Comparison of ENCODE assay signal across 10 cellular contexts in the genomic region with DNA sequence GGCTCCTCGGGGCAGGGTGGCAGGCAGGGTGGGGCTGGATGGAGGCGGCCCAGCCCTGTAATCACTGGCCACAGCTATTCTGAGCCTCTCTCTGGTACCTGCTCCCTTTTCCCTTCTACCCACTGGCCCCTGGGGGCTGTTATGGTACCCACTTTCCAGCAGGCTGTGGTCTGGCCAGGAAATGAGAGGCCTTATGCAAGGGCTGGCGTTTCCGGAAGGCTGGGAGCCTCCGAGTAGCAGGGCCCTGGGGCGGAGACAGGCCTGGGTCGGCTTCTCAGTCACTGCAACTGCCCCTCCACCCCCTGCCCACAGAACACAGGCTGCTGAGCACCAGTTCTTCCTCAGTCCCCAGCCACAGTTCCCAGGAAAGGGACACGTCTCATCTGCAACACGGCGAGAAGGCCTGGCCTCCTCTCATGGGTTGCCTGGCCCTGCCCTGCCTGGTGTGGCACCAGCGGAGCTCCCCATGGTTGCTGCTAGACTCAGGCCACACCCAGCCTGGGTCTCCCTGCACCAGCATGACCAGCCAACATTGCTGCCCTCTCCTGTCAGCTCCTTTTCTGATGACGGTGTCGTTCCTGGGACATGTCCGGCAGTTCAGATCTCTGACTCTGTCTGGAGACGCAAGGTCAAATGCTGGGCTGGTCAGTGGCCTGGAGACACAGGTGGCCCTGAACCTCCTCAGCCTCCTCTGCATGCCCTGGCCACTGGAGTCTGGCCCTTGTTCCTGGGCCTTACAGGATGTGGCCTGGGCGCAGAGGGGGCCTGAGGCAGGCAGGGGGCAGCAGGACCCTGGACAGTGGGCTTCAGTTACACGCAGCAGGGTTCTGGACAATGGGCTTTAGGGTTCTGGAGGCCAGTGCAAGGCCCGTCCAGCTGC. TPM values are rescaled to one million over a fixed set of nuclear protein-coding genes. Genes with fewer than 3 reads are reported as not detected.
DNase-seq lines count a peak whose midpoint lies in the region; ATAC-seq and TF ChIP-seq lines count a peak whose summit lies in the region.
"Had no signal": no experiment of that assay in that cellular context is flagged by ENCODE, and none has a peak within 500 bp of the region (broad histone marks: within the 10 kb centered on the region; RNA-seq: fewer than 3 reads in every experiment).

No MANE protein-coding gene starts in this region.

- peak overlapping the region; percentile 67 for H3K27ac ChIP-seq in adipose tissue (ENCODE audit: low read depth, low read length)
- H3K27ac ChIP-seq in lung (ENCODE audit: low read depth in 1 of 2, low read length in 1 of 2) = peak overlapping the region in 1 of 2 donors; percentile 54
- H3K27ac ChIP-seq in suprapubic skin = no peak overlapping the region

- H3K4me3 Mint-ChIP-seq in activated T-helper 1 cell treated with anti-CD3 and anti-CD28 coated beads, Interleukin-12 subunit alpha, Interleukin-12 subunit beta, Interleukin-2, Interleukin-4 antibody, amounts not matched to agents 30 ng/mL and 10 ng/mL and 1 ng/mL, durations not matched to agents 14 hours and 24 hours and 36 hours = no peak overlapping the region
- H3K4me3 Mint-ChIP-seq: activated naive CD8-positive, alpha-beta T cell had no signal

- ATAC-seq in HG02981 (IDR thresholded peaks at IDR 0.05; ENCODE audit: unreplicated experiment) (peak; percentile 49), lung (ENCODE audit: insufficient read depth, low FRiP score) (peak; percentile 63), GM21367 (IDR thresholded peaks at IDR 0.05; ENCODE audit: unreplicated experiment) (no peak), GM19328 (IDR thresholded peaks at IDR 0.05; ENCODE audit: unreplicated experiment) (no peak)

- H3K27me3 ChIP-seq in BE2C = peaks cover 8% of the 10 kb centered on the region; the same call in 1 of the 2 replicates
- no peaks in the 10 kb centered on the region for H3K27me3 ChIP-seq in lung (ENCODE audit: control insufficient read depth, insufficient read depth)
- H3K27me3 ChIP-seq in suprapubic skin = peaks cover 11% of the 10 kb centered on the region

- DNase-seq in BE2C (no peak), lung (ENCODE audit: low spot score) (peak; percentile 42), suprapubic skin (ENCODE audit: low spot score in 2 of 2) (no peak)
- no peak for DNase-seq in activated T-helper 1 cell treated with anti-CD3 and anti-CD28 coated beads, Interleukin-12 subunit alpha, Interleukin-12 subunit beta, Interleukin-2, Interleukin-4 antibody, amounts not matched to agents 30 ng/mL and 10 ng/mL and 1 ng/mL, durations not matched to agents 14 hours and 24 hours and 36 hours (ENCODE audit: low spot score)
- DNase-seq: occipital lobe had no signal

- peaks cover 17% of the 10 kb centered on the region for H3K27me3 Mint-ChIP-seq in activated T-helper 1 cell treated with anti-CD3 and anti-CD28 coated beads, Interleukin-12 subunit alpha, Interleukin-12 subunit beta, Interleukin-2, Interleukin-4 antibody, amounts not matched to agents 30 ng/mL and 10 ng/mL and 1 ng/mL, durations not matched to agents 14 hours and 24 hours and 36 hours (ENCODE audit: insufficient read depth)

- no peaks in the 10 kb centered on the region for H3K36me3 ChIP-seq in BE2C
- no peaks in the 10 kb centered on the region for H3K36me3 ChIP-seq in lung (ENCODE audit: control insufficient read depth in 2 of 2, insufficient read depth in 2 of 2, low read length in 2 of 2)
- H3K36me3 ChIP-seq in suprapubic skin = no peaks in the 10 kb centered on the region

- no peak overlapping the region for H3K4me3 ChIP-seq in BE2C (ENCODE audit: low read depth, low read length)
- H3K4me3 ChIP-seq in lung = no peak overlapping the region
- no peak overlapping the region for H3K4me3 ChIP-seq in suprapubic skin

- H3K4me1 Mint-ChIP-seq in activated T-helper 1 cell treated with anti-CD3 and anti-CD28 coated beads, Interleukin-12 subunit alpha, Interleukin-12 subunit beta, Interleukin-2, Interleukin-4 antibody, amounts not matched to agents 30 ng/mL and 10 ng/mL and 1 ng/mL, durations not matched to agents 14 hours and 24 hours and 36 hours (ENCODE audit: low read depth) = no peaks in the 10 kb centered on the region

- TF ChIP-seq CTCF in BE2C (IDR thresholded peaks at IDR 0.05; ENCODE audit: low read depth, low read length) = peak; percentile 10; the same call in 1 of the 2 replicates
- TF ChIP-seq CTCF in lung (IDR thresholded peaks at IDR 0.05; ENCODE audit: control extremely low read depth, extremely low read depth) = no peak
- TF ChIP-seq CTCF in suprapubic skin (IDR thresholded peaks at IDR 0.05) = no peak

- WGBS in adipose tissue, 3 donors = 59 to 85% (median 62%) methylated on average over 18 of the region's 18 CpGs
- WGBS in lung, 2 donors = 41 to 69% methylated on average over 18 of the region's 18 CpGs
- 80% methylated on average over 1 of the region's 18 CpGs for WGBS in suprapubic skin

- no peaks in the 10 kb centered on the region for H3K9me3 ChIP-seq in BE2C
- H3K9me3 ChIP-seq in lung (ENCODE audit: control insufficient read depth in 2 of 2, insufficient read depth in 1 of 2, low read length in 1 of 2) = no peaks in the 10 kb centered on the region
- H3K9me3 ChIP-seq in suprapubic skin = no peaks in the 10 kb centered on the region

- TF ChIP-seq POLR2A in suprapubic skin (IDR thresholded peaks at IDR 0.05) = no peak

- intact Hi-C loops in activated T-helper 1 cell treated with anti-CD3 and anti-CD28 coated beads, Interleukin-12 subunit alpha, Interleukin-12 subunit beta, Interleukin-2, Interleukin-4 antibody, amounts not matched to agents 30 ng/mL and 10 ng/mL and 1 ng/mL, durations not matched to agents 14 hours and 24 hours and 36 hours (cut with micrococcal nuclease) = no loop called here

- no peak for TF ChIP-seq EP300 in suprapubic skin (IDR thresholded peaks at IDR 0.05)

- H3K4me1 ChIP-seq in BE2C = no peaks in the 10 kb centered on the region
- H3K4me1 ChIP-seq in lung (ENCODE audit: control insufficient read depth in 2 of 2, insufficient read depth in 2 of 2, low read length in 2 of 2) = peaks cover 0 to 4% of the 10 kb centered on the region in 2 donors
- no peaks in the 10 kb centered on the region for H3K4me1 ChIP-seq in suprapubic skin

- H3K9me3 Mint-ChIP-seq in activated T-helper 1 cell treated with anti-CD3 and anti-CD28 coated beads, Interleukin-12 subunit alpha, Interleukin-12 subunit beta, Interleukin-2, Interleukin-4 antibody, amounts not matched to agents 30 ng/mL and 10 ng/mL and 1 ng/mL, durations not matched to agents 14 hours and 24 hours and 36 hours = no peaks in the 10 kb centered on the region

- H3K36me3 Mint-ChIP-seq in activated T-helper 1 cell treated with anti-CD3 and anti-CD28 coated beads, Interleukin-12 subunit alpha, Interleukin-12 subunit beta, Interleukin-2, Interleukin-4 antibody, amounts not matched to agents 30 ng/mL and 10 ng/mL and 1 ng/mL, durations not matched to agents 14 hours and 24 hours and 36 hours (ENCODE audit: low read depth) = no peaks in the 10 kb centered on the region
- H3K36me3 Mint-ChIP-seq: activated naive CD8-positive, alpha-beta T cell had no signal

- no peak overlapping the region for H3K27ac Mint-ChIP-seq in activated T-helper 1 cell treated with anti-CD3 and anti-CD28 coated beads, Interleukin-12 subunit alpha, Interleukin-12 subunit beta, Interleukin-2, Interleukin-4 antibody, amounts not matched to agents 30 ng/mL and 10 ng/mL and 1 ng/mL, durations not matched to agents 14 hours and 24 hours and 36 hours
- H3K27ac Mint-ChIP-seq: activated naive CD8-positive, alpha-beta T cell had no signal

RNA-seq across cellular contexts. Expression of gene CHST13, which starts 6.5 kb away (rescaled TPM):
- not detected for polyA plus RNA-seq in BE2C (2012; ENCODE audit: insufficient read depth, insufficient read length, low read depth)
- polyA plus RNA-seq in adipose tissue = under 1 TPM; 0.03 to 0.94 (median 0.67) TPM
- total RNA-seq in lung = 1 to 10 TPM in 1 of 2 donors, under 1 TPM in 1; 0.74 to 2.7 TPM
- polyA plus RNA-seq in lung = 1 to 10 TPM in 1 of 2 donors, under 1 TPM in 1; 0.51 to 3.6 TPM
- total RNA-seq in suprapubic skin = not detected
- not detected in 2 replicates for total RNA-seq in activated T-helper 1 cell treated with anti-CD3 and anti-CD28 coated beads, Interleukin-12 subunit alpha, Interleukin-12 subunit beta, Interleukin-2, Interleukin-4 antibody, amounts not matched to agents 30 ng/mL and 10 ng/mL and 1 ng/mL, durations not matched to agents 14 hours and 24 hours and 36 hours
- total RNA-seq: occipital lobe had no signal

RNA-seq across cellular contexts. Expression of gene UROC1, which starts 12.8 kb away (rescaled TPM):
- not detected for polyA plus RNA-seq in BE2C (2012; ENCODE audit: insufficient read depth, insufficient read length, low read depth)
- polyA plus RNA-seq in adipose tissue (not detected), lung (under 1 TPM; 0.01 to 0.08 TPM)
- total RNA-seq in lung (under 1 TPM; 0.09 to 0.21 TPM), suprapubic skin (not detected)
- total RNA-seq in activated T-helper 1 cell treated with anti-CD3 and anti-CD28 coated beads, Interleukin-12 subunit alpha, Interleukin-12 subunit beta, Interleukin-2, Interleukin-4 antibody, amounts not matched to agents 30 ng/mL and 10 ng/mL and 1 ng/mL, durations not matched to agents 14 hours and 24 hours and 36 hours = not detected in 2 replicates
- total RNA-seq: occipital lobe had no signal

RNA-seq across cellular contexts. Expression of gene C3orf22, which starts 28.3 kb away (rescaled TPM):
- polyA plus RNA-seq in BE2C (2012; ENCODE audit: insufficient read depth, insufficient read length, low read depth) = not detected
- not detected for polyA plus RNA-seq in adipose tissue
- under 1 TPM in 1 of 2 donors, not detected in 1; 0.28 TPM for total RNA-seq in lung
- polyA plus RNA-seq in lung = not detected
- not detected for total RNA-seq in suprapubic skin
- total RNA-seq in activated T-helper 1 cell treated with anti-CD3 and anti-CD28 coated beads, Interleukin-12 subunit alpha, Interleukin-12 subunit beta, Interleukin-2, Interleukin-4 antibody, amounts not matched to agents 30 ng/mL and 10 ng/mL and 1 ng/mL, durations not matched to agents 14 hours and 24 hours and 36 hours = not detected in 2 replicates
- total RNA-seq: occipital lobe had no signal

RNA-seq across cellular contexts. Expression of gene ZXDC, which starts 54.7 kb away (rescaled TPM):
- 27.0 TPM for polyA plus RNA-seq in BE2C (2012; ENCODE audit: insufficient read depth, insufficient read length, low read depth)
- 10 to 100 TPM in 2 of 3 donors, 1 to 10 TPM in 1; 9.8 to 14.1 (median 13.5) TPM for polyA plus RNA-seq in adipose tissue
- 10 to 100 TPM; 44.5 to 49.5 TPM for total RNA-seq in lung
- polyA plus RNA-seq in lung = 10 to 100 TPM; 12.9 to 15.2 TPM
- total RNA-seq in suprapubic skin = 10 to 100 TPM; 40.5 to 97.5 (median 61.2) TPM
- 29.2 and 29.4 TPM in 2 replicates for total RNA-seq in activated T-helper 1 cell treated with anti-CD3 and anti-CD28 coated beads, Interleukin-12 subunit alpha, Interleukin-12 subunit beta, Interleukin-2, Interleukin-4 antibody, amounts not matched to agents 30 ng/mL and 10 ng/mL and 1 ng/mL, durations not matched to agents 14 hours and 24 hours and 36 hours

Comparison
In these comparisons a context has a peak if more than half of its experiments do, and no peak if none do; other contexts are left out.
1. ATAC-seq: peak in HG02981 (single experiment) and lung (single experiment); none in GM21367 (single experiment) and GM19328 (single experiment).